ENCODE assay signal across 8 cellular contexts in genomic region chr11:59754859-59755700, GRCh38. TPM values are rescaled to one million over a fixed set of nuclear protein-coding genes. Genes with fewer than 3 reads are reported as not detected.
DNase-seq lines count a peak whose midpoint lies in the region; ATAC-seq, FAIRE-seq and TF ChIP-seq lines count a peak whose summit lies in the region.

Gene STX3 (plus strand): TSS chr11:59755376. CDS start chr11:59755606, 230 bp downstream.

- CTCF ChIA-PET in H1 (lab: Charles Lee; ENCODE audit: partially characterized antibody) = interaction anchor here (0.6 to 5.5 kb wide), 22 partner anchors 8 to 767 kb away, joined by 3 to 48 read pairs (median 4); partner anchors contain the start of gene MRPL16

- peaks cover 0 to 6% (median 0%) of the 10 kb centered on the region in 4 experiments; a peak in 1 of 7 replicates for H3K27me3 ChIP-seq in H1 (replicated peaks in 1 of 4; ENCODE audit: control insufficient read depth in 3 of 4, extremely low read depth in 1 of 4, insufficient read depth in 3 of 4, low read length in 3 of 4)
- no peaks in the 10 kb centered on the region for H3K27me3 ChIP-seq in mesenchymal stem cell (ENCODE audit: control insufficient read depth in 1 of 2, insufficient read depth in 1 of 2, low read length in 2 of 2)

- H3K79me1 ChIP-seq in H1 (ENCODE audit: low read depth, low read length) = peaks cover 18% of the 10 kb centered on the region
- no peaks in the 10 kb centered on the region for H3K79me1 ChIP-seq in mesenchymal stem cell (replicated peaks; ENCODE audit: low read length, poor library complexity, severe bottlenecking)

- DNase-seq in AG08395 (ENCODE audit: low spot score) (peak; percentile 75), NCI-H82 treated with DMSO at 0.1 percent for 48 hours (lab: John Stamatoyannopoulos, UW; ENCODE audit: unreplicated experiment) (peak; percentile 51), H1 (ENCODE audit: low read depth in 1 of 2, low spot score in 2 of 2) (peak in 1 of 2 experiments; percentile 85), mesenchymal stem cell (peak; percentile 86)
- DNase-seq in activated CD8-positive, alpha-beta memory T cell treated with anti-CD3 and anti-CD28 coated beads, Interleukin-2, amount 50 U/mL, for 1 hour (ENCODE audit: extremely low read depth) = peak; percentile 11
- DNase-seq in stimulated activated CD8-positive, alpha-beta memory T cell treated with anti-CD3 and anti-CD28 coated beads, Interleukin-12 subunit alpha, Interleukin-12 subunit beta, amount 100 ng/mL, for 24 hours (ENCODE audit: extremely low read depth) = peak; percentile 42

- H3K4ac ChIP-seq in H1 (replicated peaks; ENCODE audit: insufficient read length, low read depth, low read length) = no peak within 1 kb of the TSS
- H3K4ac ChIP-seq in mesenchymal stem cell (ENCODE audit: low read depth in 1 of 2, low read length in 2 of 2) = peak within 1 kb of the TSS; percentile 83 to 87

- POLR2A ChIA-PET in H1 (lab: Charles Lee; ENCODE audit: partially characterized antibody) = interaction anchor here (1.2 to 3.0 kb wide), 11 partner anchors 10 to 200 kb away, joined by 3 to 13 read pairs (median 4); partner anchors contain the start of genes MRPL16, OSBP and PATL1

- FAIRE-seq in H1 (lab: Jason Lieb, UNC) = peak; percentile 39

- peaks cover 10% of the 10 kb centered on the region; the same call in 1 of the 2 replicates for H3K23me2 ChIP-seq in H1 (ENCODE audit: low read depth, low read length)

- H3K14ac ChIP-seq in H1 (ENCODE audit: insufficient read length) (peak within 1 kb of the TSS; percentile 91), mesenchymal stem cell (ENCODE audit: low read length in 2 of 2) (peak within 1 kb of the TSS in 1 of 2 experiments; percentile 82)

- peak within 1 kb of the TSS; percentile 57 for H4K5ac ChIP-seq in H1 (ENCODE audit: insufficient read length, low read depth, low read length)

- H4K91ac ChIP-seq in H1 (replicated peaks; ENCODE audit: insufficient read length, low read length) (no peak within 1 kb of the TSS), mesenchymal stem cell (ENCODE audit: low read length) (peak within 1 kb of the TSS; percentile 88)

- peak within 1 kb of the TSS; percentile 87 to 89 for H3K4me2 ChIP-seq in H1 (ENCODE audit: insufficient read depth in 1 of 2, low read depth in 2 of 2, low read length in 2 of 2)
- peak within 1 kb of the TSS; percentile 88 for H3K4me2 ChIP-seq in mesenchymal stem cell (ENCODE audit: low read length, poor library complexity, severe bottlenecking)

- H2BK15ac ChIP-seq in H1 (ENCODE audit: low read length) (peak within 1 kb of the TSS; percentile 6; the same call in 1 of the 2 replicates), mesenchymal stem cell (ENCODE audit: low read depth, poor library complexity, severe bottlenecking) (peak within 1 kb of the TSS; percentile 87)

- H3K4me3 ChIP-seq in H1 (ENCODE audit: extremely low read depth in 1 of 4, insufficient read depth in 2 of 4, low read depth in 3 of 4, low read length in 4 of 4) = peak within 1 kb of the TSS; percentile 88 to 94 (median 89)
- H3K4me3 ChIP-seq in mesenchymal stem cell (ENCODE audit: insufficient read depth in 1 of 2, low read depth in 1 of 2, low read length in 2 of 2) = peak within 1 kb of the TSS; percentile 92 to 96

- H3K36me3 ChIP-seq in H1 (ENCODE audit: control insufficient read depth in 2 of 4, insufficient read depth in 4 of 4, low read length in 3 of 4) = no peaks in the 10 kb centered on the region
- peaks cover 3 to 8% of the 10 kb centered on the region in 2 experiments for H3K36me3 ChIP-seq in mesenchymal stem cell (ENCODE audit: control insufficient read depth in 1 of 2, insufficient read depth in 2 of 2, low read depth in 1 of 2, low read length in 2 of 2)

- no peak for TF ChIP-seq CTCF in H1 (IDR thresholded peaks at IDR 0.05; ENCODE audit: control extremely low read depth in 1 of 3, insufficient read depth in 1 of 3, low read depth in 1 of 3, low read length in 3 of 3)

- H3K9me3 ChIP-seq in H1 (ENCODE audit: insufficient read depth in 2 of 2, low read depth in 1 of 2, low read length in 1 of 2) (no peaks in the 10 kb centered on the region), mesenchymal stem cell (ENCODE audit: control insufficient read depth, low read length) (no peaks in the 10 kb centered on the region)

- TF ChIP-seq POLR2A in H1 (IDR thresholded peaks at IDR 0.05; ENCODE audit: control extremely low read depth in 1 of 2, low read depth in 2 of 2, low read length in 2 of 2) = peak in 1 of 2 experiments; percentile 74; a peak in 2 of 3 replicates

- ATAC-seq in GM19043 (IDR thresholded peaks at IDR 0.05; ENCODE audit: low read depth, unreplicated experiment) = peak; percentile 62
- peak; percentile 80 for ATAC-seq in HG03432 (IDR thresholded peaks at IDR 0.05; ENCODE audit: unreplicated experiment)

- WGBS in H1 (ENCODE audit: extremely low coverage in 1 of 2, insufficient coverage in 1 of 2, insufficient read length in 1 of 2, insufficient replicate concordance in 2 of 2, low coverage in 1 of 2, low lambda C conversion rate in 2 of 2, missing lambda C conversion rate in 1 of 2), 2 experiments = 1% methylated on average over 47 of the region's 80 CpGs; no CpG with 5 or more reads in 1 of the 2 experiments
- 1% methylated on average over 45 of the region's 80 CpGs for WGBS in mesenchymal stem cell

- TF ChIP-seq EP300 in H1 (IDR thresholded peaks at IDR 0.05; ENCODE audit: borderline replicate concordance in 1 of 2, low read depth in 2 of 2, low read length in 2 of 2) = no peak

- H3K9ac ChIP-seq in H1 (replicated peaks in 1 of 4; ENCODE audit: extremely low read depth in 1 of 4, low read depth in 3 of 4, low read length in 3 of 4) = peak within 1 kb of the TSS; percentile 54 to 82 (median 66)
- peak within 1 kb of the TSS; percentile 95 for H3K9ac ChIP-seq in mesenchymal stem cell (ENCODE audit: low read length)

- H4K8ac ChIP-seq in H1 (ENCODE audit: extremely low read depth, insufficient read depth, low read length) = peak within 1 kb of the TSS; percentile 86
- H4K8ac ChIP-seq in mesenchymal stem cell (ENCODE audit: low read length) = peak within 1 kb of the TSS; percentile 93

- no peak within 1 kb of the TSS for H2AK5ac ChIP-seq in H1 (ENCODE audit: low read depth, low read length)
- peak within 1 kb of the TSS; percentile 50 for H2AK5ac ChIP-seq in mesenchymal stem cell (ENCODE audit: low read length, severe bottlenecking)

- H3K18ac ChIP-seq in H1 (ENCODE audit: extremely low read depth, low read length) = peak within 1 kb of the TSS; percentile 85
- peak within 1 kb of the TSS; percentile 95 for H3K18ac ChIP-seq in mesenchymal stem cell (ENCODE audit: low read depth in 1 of 2, low read length in 2 of 2)

- H2BK5ac ChIP-seq in H1 (ENCODE audit: low read depth, low read length) (peak within 1 kb of the TSS; percentile 66), mesenchymal stem cell (ENCODE audit: low read depth, low read length, poor library complexity, severe bottlenecking) (peak within 1 kb of the TSS; percentile 96)

- no peak within 1 kb of the TSS for H3K56ac ChIP-seq in H1 (replicated peaks; ENCODE audit: insufficient read length, low read depth, low read length)

- H2BK20ac ChIP-seq in H1 (ENCODE audit: low read length) = no peak within 1 kb of the TSS

- H2AFZ ChIP-seq in H1 (ENCODE audit: low read length) (peak within 1 kb of the TSS; percentile 84), mesenchymal stem cell (ENCODE audit: low read depth, low read length) (peak within 1 kb of the TSS; percentile 75)

- peaks cover 19 to 43% of the 10 kb centered on the region in 2 experiments for H3K79me2 ChIP-seq in H1 (ENCODE audit: control insufficient read depth in 1 of 2, insufficient read depth in 2 of 2, low read length in 2 of 2)

- H4K20me1 ChIP-seq in H1 (replicated peaks in 1 of 2; ENCODE audit: control insufficient read depth in 1 of 2, insufficient read depth in 2 of 2, low read length in 2 of 2) = peaks cover 7 to 22% of the 10 kb centered on the region in 2 experiments

- H3K4me1 ChIP-seq in H1 (replicated peaks in 1 of 4; ENCODE audit: control insufficient read depth in 3 of 4, insufficient read depth in 4 of 4, low read length in 3 of 4) = peaks cover 2 to 11% (median 7%) of the 10 kb centered on the region in 4 experiments; a peak in 6 of 7 replicates
- peaks cover 13% of the 10 kb centered on the region for H3K4me1 ChIP-seq in mesenchymal stem cell (ENCODE audit: control insufficient read depth, insufficient read depth, low read depth, low read length)

- TF ChIP-seq RAD21 in H1 (IDR thresholded peaks at IDR 0.05 in 1 of 2, conservative IDR thresholded peaks at IDR 0.05 in 1 of 2; ENCODE audit: low read depth in 2 of 2, low read length in 2 of 2) = no peak

- H3K27ac ChIP-seq in H1 (ENCODE audit: low read depth, low read length) (no peak within 1 kb of the TSS), mesenchymal stem cell (ENCODE audit: low read length, poor library complexity, severe bottlenecking) (peak within 1 kb of the TSS; percentile 97)

- H2BK12ac ChIP-seq in H1 (ENCODE audit: low read depth, low read length) (peak within 1 kb of the TSS; percentile 33; the same call in 1 of the 2 replicates), mesenchymal stem cell (ENCODE audit: low read length in 2 of 2) (peak within 1 kb of the TSS; percentile 44 to 91)

- H2BK120ac ChIP-seq in H1 (replicated peaks; ENCODE audit: low read depth, low read length) (no peak within 1 kb of the TSS), mesenchymal stem cell (ENCODE audit: low read depth, low read length) (peak within 1 kb of the TSS; percentile 73)

- H3K23ac ChIP-seq in H1 (ENCODE audit: insufficient read length) = no peak within 1 kb of the TSS
- peak within 1 kb of the TSS in 1 of 2 experiments; percentile 84 for H3K23ac ChIP-seq in mesenchymal stem cell (ENCODE audit: low read length in 2 of 2)

TF ChIP-seq in H1, 55 proteins besides CTCF, POLR2A, EP300 and RAD21 (continues in another document):
- TF ChIP-seq SIN3A (conservative IDR thresholded peaks at IDR 0.05 in 1 of 2, IDR thresholded peaks at IDR 0.05 in 1 of 2; ENCODE audit: low read depth in 1 of 2, low read length in 2 of 2) = peak in 1 of 2 experiments; percentile 87; a peak in 2 of 4 replicates
- peak; percentile 58 for TF ChIP-seq KDM4A (IDR thresholded peaks at IDR 0.05; ENCODE audit: low read depth, low read length, severe bottlenecking)
- no peak for TF ChIP-seq RNF2 (IDR thresholded peaks at IDR 0.05; ENCODE audit: borderline replicate concordance, low read depth, low read length, missing control alignments, poor library complexity, severe bottlenecking)

RNA-seq across cellular contexts. Expression of gene STX3, which starts in this region (rescaled TPM):
- total RNA-seq in H1 (2021; fragmentation: NEBNext Ultra II Directional; extraction: Animal tissue kit (Norgen Biotek cat#: 25700)) = 56.1 and 56.2 TPM in 2 replicates
- 43.0 and 50.5 TPM in 2 replicates for polyA plus RNA-seq in H1 (2011; rRNA removed)
- 56.6 TPM for polyA plus RNA-seq in H1 (2011; cell fraction: cytosol; rRNA removed)
- polyA plus RNA-seq in H1 (2011; cell fraction: nucleus; rRNA removed) = 28.5 TPM
- 40.8 to 54.8 TPM (median 49.6 TPM) in 4 replicates for polyA plus RNA-seq in H1 (2012, experiment 1 of 2)
- 6.5 TPM for polyA plus RNA-seq in H1 (2012, experiment 2 of 2)
- polyA plus RNA-seq in H1 (2013, experiment 1 of 2) = 31.6 TPM
- 33.9 TPM for polyA plus RNA-seq in H1 (2013, experiment 2 of 2)
- polyA minus RNA-seq in H1 (2011; rRNA and poly(A)+ RNA removed) = 38.8 and 45.6 TPM in 2 replicates
- 25.6 TPM for polyA minus RNA-seq in H1 (2011; cell fraction: cytosol; rRNA and poly(A)+ RNA removed)
- 42.1 TPM for polyA minus RNA-seq in H1 (2011; cell fraction: nucleus; rRNA and poly(A)+ RNA removed)
- polyA plus RNA-seq in mesenchymal stem cell (2013, experiment 1 of 2) = 27.5 TPM
- 27.8 TPM for polyA plus RNA-seq in mesenchymal stem cell (2013, experiment 2 of 2)
